ENCODE assay signal across 16 cellular contexts in genomic region chr10:89741126-89741762, GRCh38.
"Had no signal": no experiment of that assay in that cellular context is flagged by ENCODE, and none has a peak within 500 bp of the region (broad histone marks: within the 10 kb centered on the region; RNA-seq: fewer than 3 reads in every experiment).

No MANE protein-coding gene starts in this region.

- H3K27me3 ChIP-seq: adrenal gland, colonic mucosa, heart left ventricle, tibial artery, uterus had no signal

- H3K9me3 ChIP-seq: adrenal gland, colonic mucosa, heart left ventricle, tibial artery, uterus had no signal

- ATAC-seq: heart left ventricle; left lobe of liver; natural killer cell; right cardiac atrium; stimulated activated memory B cell treated with anti-CD40 and anti-IgM and Interleukin-4, amounts not matched to agents 10 μg/mL and 1 μg/mL and 100 μg/mL, for 72 hours had no signal

- FAIRE-seq: frontal cortex had no signal

- H3K27ac ChIP-seq: adrenal gland, colonic mucosa, heart left ventricle, tibial artery, uterus had no signal

- H3K4me3 Mint-ChIP-seq: natural killer cell; stimulated activated memory B cell treated with anti-CD40 and anti-IgM and Interleukin-4, amounts not matched to agents 10 μg/mL and 1 μg/mL and 100 μg/mL, for 72 hours had no signal

- H3K27ac Mint-ChIP-seq: natural killer cell; progenitor cell of endocrine pancreas; stimulated activated memory B cell treated with anti-CD40 and anti-IgM and Interleukin-4, amounts not matched to agents 10 μg/mL and 1 μg/mL and 100 μg/mL, for 72 hours had no signal

- H3K9me3 Mint-ChIP-seq: natural killer cell; stimulated activated memory B cell treated with anti-CD40 and anti-IgM and Interleukin-4, amounts not matched to agents 10 μg/mL and 1 μg/mL and 100 μg/mL, for 72 hours had no signal

- DNase-seq: activated CD4-positive, CD25-positive, alpha-beta regulatory T cell; activated naive CD4-positive, alpha-beta T cell treated with anti-CD3 and anti-CD28 coated beads, Interleukin-2, amount 50 U/mL, for 16 hours; adrenal gland; caudate nucleus; colonic mucosa; heart left ventricle; islet precursor cell; natural killer cell; nucleus accumbens; right cardiac atrium; tibial artery; uterus had no signal

- H3K27me3 Mint-ChIP-seq: progenitor cell of endocrine pancreas; stimulated activated memory B cell treated with anti-CD40 and anti-IgM and Interleukin-4, amounts not matched to agents 10 μg/mL and 1 μg/mL and 100 μg/mL, for 72 hours had no signal

- H3K36me3 ChIP-seq: adrenal gland, colonic mucosa, uterus had no signal

- H3K4me1 ChIP-seq: adrenal gland, colonic mucosa, tibial artery, uterus had no signal

- H3K4me3 ChIP-seq: adrenal gland, colonic mucosa, heart left ventricle, tibial artery, uterus had no signal
